11 cellular contexts compared by ENCODE assay signal in the genomic region with DNA sequence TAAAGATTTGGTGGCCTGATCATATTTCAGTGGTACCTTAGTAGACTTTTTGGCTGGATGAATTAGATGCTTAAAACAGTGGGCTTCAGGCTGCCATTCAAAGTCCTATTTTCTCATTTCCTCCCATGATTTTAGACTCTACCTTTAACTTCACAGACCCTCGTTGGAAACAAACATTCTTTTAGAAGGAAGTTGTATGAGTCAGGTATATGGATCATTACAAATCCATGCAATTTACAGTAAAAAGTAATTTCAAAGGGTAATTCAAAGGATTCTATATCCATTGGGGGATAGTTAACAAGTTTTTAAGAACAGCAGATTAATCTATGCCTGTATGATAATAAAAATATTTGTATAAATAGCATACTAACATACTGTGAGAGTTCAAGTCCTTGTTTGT.
"Had no signal": no experiment of that assay in that cellular context is flagged by ENCODE, and none has a peak within 500 bp of the region (broad histone marks: within the 10 kb centered on the region; RNA-seq: fewer than 3 reads in every experiment).

No MANE protein-coding gene starts in this region.

- H3K4me2 ChIP-seq: GM23338 had no signal

- H2AFZ ChIP-seq: GM23248, GM23338 had no signal

- H3K27ac ChIP-seq: GM23248 had no signal

- H3K9ac ChIP-seq: GM23248 had no signal

- H3K36me3 ChIP-seq: HAP-1 had no signal

- H3K4me3 ChIP-seq: GM23248, GM23338, HAP-1 had no signal

- H3K4me1 ChIP-seq: HAP-1 had no signal

- ATAC-seq: GM23338, HCT116 had no signal

- DNase-seq: GM23248, GOT3, H7, H9, HCEC 1CT, HFFc6 had no signal

- H3K9me3 ChIP-seq: HAP-1 had no signal

- FAIRE-seq: H1, H54 had no signal
